ENCODE assay signal across 6 cellular contexts in the genomic region with DNA sequence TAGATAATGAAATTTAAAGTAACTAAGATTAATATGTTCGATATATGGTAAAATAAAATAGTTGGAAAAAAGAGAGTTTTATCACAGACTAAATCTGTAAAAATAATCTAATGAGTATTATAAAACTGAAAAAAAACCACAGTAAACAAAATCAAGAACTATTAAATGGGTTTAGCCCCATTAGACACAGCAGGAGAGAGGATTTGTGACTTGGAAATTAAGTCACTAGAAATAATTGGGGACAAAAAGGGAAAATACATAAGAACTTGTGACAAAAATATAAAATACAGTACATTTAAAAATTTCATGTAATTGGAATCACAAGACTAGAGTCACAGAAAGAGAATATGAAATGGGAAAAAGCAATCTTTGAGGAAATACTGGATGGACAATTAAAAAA.
"Had no signal": no experiment of that assay in that cellular context is flagged by ENCODE, and none has a peak within 500 bp of the region (broad histone marks: within the 10 kb centered on the region; RNA-seq: fewer than 3 reads in every experiment).

No MANE protein-coding gene starts in this region.

- DNase-seq: IMR-90, KBM-7, KG1 had no signal

- H3K4me3 ChIP-seq: K562 had no signal

- ATAC-seq: HepG2, K562 had no signal

- H3K27ac ChIP-seq: HL-60 had no signal
